In genomic region chr16:10641555-10641952, GRCh38 we compare ENCODE assay signal across 25 cellular contexts. TPM values are rescaled to one million over a fixed set of nuclear protein-coding genes. Genes with fewer than 3 reads are reported as not detected.
"Had no signal": no experiment of that assay in that cellular context is flagged by ENCODE, and none has a peak within 500 bp of the region (broad histone marks: within the 10 kb centered on the region; RNA-seq: fewer than 3 reads in every experiment).

No MANE protein-coding gene starts in this region.

- H3K9me3 ChIP-seq: ovary, testis had no signal

- H3K27ac Mint-ChIP-seq: effector memory CD8-positive, alpha-beta T cell; mesothelial cell of epicardium; naive thymus-derived CD4-positive, alpha-beta T cell; nephron; stimulated activated memory B cell treated with anti-CD40 and anti-IgM and Interleukin-4, amounts not matched to agents 10 μg/mL and 1 μg/mL and 100 μg/mL, for 72 hours had no signal

- H3K9me3 Mint-ChIP-seq: effector memory CD8-positive, alpha-beta T cell; mesothelial cell of epicardium; nephron; type B pancreatic cell had no signal

- H3K36me3 ChIP-seq: ovary, spleen, tibial artery had no signal

- H3K4me1 ChIP-seq: psoas muscle, spleen, tibial artery had no signal

- H3K27me3 ChIP-seq: ovary, spleen, testis, tibial artery had no signal

- DNase-seq: dermis blood vessel endothelial cell; effector memory CD8-positive, alpha-beta T cell; head of caudate nucleus; mesenchymal stem cell; naive thymus-derived CD4-positive, alpha-beta T cell; occipital lobe; ovary; posterior cingulate gyrus; psoas muscle; right cardiac atrium; spleen; stimulated activated CD4-positive, alpha-beta T cell treated with anti-CD3 and anti-CD28 coated beads, Interleukin-4, amount 100 ng/mL, for 4 hours; stimulated activated naive CD8-positive, alpha-beta T cell treated with anti-CD3 and anti-CD28 coated beads, Interleukin-15, Interleukin-2, amounts not matched to agents 100 U/mL and 50 U/mL, for 24 hours; substantia nigra; tibial artery had no signal

- H3K4me1 Mint-ChIP-seq: mesothelial cell of epicardium; naive thymus-derived CD4-positive, alpha-beta T cell; nephron; stimulated activated memory B cell treated with anti-CD40 and anti-IgM and Interleukin-4, amounts not matched to agents 10 μg/mL and 1 μg/mL and 100 μg/mL, for 72 hours had no signal

- H3K36me3 Mint-ChIP-seq: mesothelial cell of epicardium; naive thymus-derived CD4-positive, alpha-beta T cell; stimulated activated memory B cell treated with anti-CD40 and anti-IgM and Interleukin-4, amounts not matched to agents 10 μg/mL and 1 μg/mL and 100 μg/mL, for 72 hours; type B pancreatic cell had no signal

- H3K4me3 Mint-ChIP-seq: effector memory CD8-positive, alpha-beta T cell; mesothelial cell of epicardium; naive thymus-derived CD4-positive, alpha-beta T cell; nephron; stimulated activated memory B cell treated with anti-CD40 and anti-IgM and Interleukin-4, amounts not matched to agents 10 μg/mL and 1 μg/mL and 100 μg/mL, for 72 hours; type B pancreatic cell had no signal

- H3K4me3 ChIP-seq: coronary artery, ovary, psoas muscle, skin epidermis, spleen, testis, tibial artery had no signal

- H3K27ac ChIP-seq: coronary artery, ovary, psoas muscle, skin epidermis, spleen, tibial artery had no signal

RNA-seq across cellular contexts. Expression of gene TEKT5, which starts 53.2 kb away (rescaled TPM):
- total RNA-seq: dermis blood vessel endothelial cell; lung microvascular endothelial cell; mucosa of gallbladder; naive thymus-derived CD4-positive, alpha-beta T cell; psoas muscle; right cardiac atrium had no signal
- polyA plus RNA-seq: keratinocyte, psoas muscle had no signal
